Comparison of ENCODE assay signal across 20 cellular contexts in genomic region chr22:40862013-40862412, GRCh38. TPM values are rescaled to one million over a fixed set of nuclear protein-coding genes. Genes with fewer than 3 reads are reported as not detected.
DNase-seq lines count a peak whose midpoint lies in the region; ATAC-seq and TF ChIP-seq lines count a peak whose summit lies in the region.
"Had no signal": no experiment of that assay in that cellular context is flagged by ENCODE, and none has a peak within 500 bp of the region (broad histone marks: within the 10 kb centered on the region; RNA-seq: fewer than 3 reads in every experiment).

DNAJB7 (minus strand) TSS chr22:40862113; CDS start chr22:40861994, 119 bp downstream.

- H3K9me3 Mint-ChIP-seq in activated naive CD4-positive, alpha-beta T cell treated with anti-CD3 and anti-CD28 coated beads, Interleukin-2, amount 50 U/mL, for 72 hours = no peaks in the 10 kb centered on the region
- H3K9me3 Mint-ChIP-seq in activated naive CD4-positive, alpha-beta T cell treated with anti-CD3 and anti-CD28 coated beads, Interleukin-2, amount 10 ng/mL, durations not matched to agents 7 days and 5 days = no peaks in the 10 kb centered on the region
- no peaks in the 10 kb centered on the region for H3K9me3 Mint-ChIP-seq in endothelial cell (ENCODE audit: unreplicated experiment)
- H3K9me3 Mint-ChIP-seq in stimulated activated memory B cell treated with anti-CD40 and anti-IgM and Interleukin-4, amounts not matched to agents 10 μg/mL and 1 μg/mL and 100 μg/mL, for 72 hours = no peaks in the 10 kb centered on the region

- CTCF ChIA-PET in activated naive CD4-positive, alpha-beta T cell treated with anti-CD3 and anti-CD28 coated beads, Interleukin-2, amount 10 ng/mL, durations not matched to agents 7 days and 5 days (lab: Charles Lee) = no interaction called here

- H3K36me3 ChIP-seq in HUES6 (ENCODE audit: control insufficient read depth, insufficient read depth, low read length) = peaks cover 18% of the 10 kb centered on the region
- H3K36me3 ChIP-seq: SJCRH30 had no signal

- H3K4me1 ChIP-seq in HUES6 (ENCODE audit: control insufficient read depth, insufficient read depth, low read length) = no peaks in the 10 kb centered on the region

- peak within 1 kb of the TSS; percentile 2 for H3K9ac ChIP-seq in HUES6 (ENCODE audit: low read length)

- no peak for DNase-seq in activated naive CD4-positive, alpha-beta T cell treated with anti-CD3 and anti-CD28 coated beads, Interleukin-2, amount 50 U/mL, for 72 hours (ENCODE audit: low spot score in 2 of 2)
- no peak for DNase-seq in activated naive CD4-positive, alpha-beta T cell treated with anti-CD3 and anti-CD28 coated beads, Interleukin-2, amount 10 ng/mL, durations not matched to agents 7 days and 5 days
- DNase-seq in endothelial cell (ENCODE audit: low spot score) (no peak), kidney glomerular epithelial cell (lab: John Stamatoyannopoulos, UW) (no peak)
- DNase-seq: KBM-7, NCI-H1436, NCI-H2029, NCI-H2171 treated with DMSO at 0.1 percent for 48 hours, NCI-H748 treated with DMSO at 0.1 percent for 48 hours, PC-3, SJCRH30 had no signal

- no peak for TF ChIP-seq CTCF in endothelial cell (IDR thresholded peaks at IDR 0.05; ENCODE audit: unreplicated experiment)

- no peak within 1 kb of the TSS for H3K4me3 Mint-ChIP-seq in activated naive CD4-positive, alpha-beta T cell treated with anti-CD3 and anti-CD28 coated beads, Interleukin-2, amount 10 ng/mL, durations not matched to agents 7 days and 5 days
- no peak within 1 kb of the TSS for H3K4me3 Mint-ChIP-seq in endothelial cell (ENCODE audit: unreplicated experiment)
- no peak within 1 kb of the TSS for H3K4me3 Mint-ChIP-seq in stimulated activated memory B cell treated with anti-CD40 and anti-IgM and Interleukin-4, amounts not matched to agents 10 μg/mL and 1 μg/mL and 100 μg/mL, for 72 hours

- no peak for ATAC-seq in activated naive CD4-positive, alpha-beta T cell treated with anti-CD3 and anti-CD28 coated beads, Interleukin-2, amount 50 U/mL, for 72 hours
- ATAC-seq in stimulated activated memory B cell treated with anti-CD40 and anti-IgM and Interleukin-4, amounts not matched to agents 10 μg/mL and 1 μg/mL and 100 μg/mL, for 72 hours = no peak
- ATAC-seq in GM21367 (IDR thresholded peaks at IDR 0.05; ENCODE audit: unreplicated experiment) (no peak), GM21825 (IDR thresholded peaks at IDR 0.05; ENCODE audit: unreplicated experiment) (no peak)
- ATAC-seq: PC-3 had no signal

- H3K27ac Mint-ChIP-seq in activated naive CD4-positive, alpha-beta T cell treated with anti-CD3 and anti-CD28 coated beads, Interleukin-2, amount 50 U/mL, for 72 hours = peak within 1 kb of the TSS; percentile 1 to 51
- no peak within 1 kb of the TSS for H3K27ac Mint-ChIP-seq in activated naive CD4-positive, alpha-beta T cell treated with anti-CD3 and anti-CD28 coated beads, Interleukin-2, amount 10 ng/mL, durations not matched to agents 7 days and 5 days
- H3K27ac Mint-ChIP-seq in endothelial cell (ENCODE audit: unreplicated experiment) = peak within 1 kb of the TSS; percentile 6
- H3K27ac Mint-ChIP-seq in stimulated activated memory B cell treated with anti-CD40 and anti-IgM and Interleukin-4, amounts not matched to agents 10 μg/mL and 1 μg/mL and 100 μg/mL, for 72 hours = peak within 1 kb of the TSS; percentile 31

- peaks cover 30% of the 10 kb centered on the region for H3K4me1 Mint-ChIP-seq in activated naive CD4-positive, alpha-beta T cell treated with anti-CD3 and anti-CD28 coated beads, Interleukin-2, amount 10 ng/mL, durations not matched to agents 7 days and 5 days
- H3K4me1 Mint-ChIP-seq in endothelial cell (ENCODE audit: unreplicated experiment) = peaks cover 11% of the 10 kb centered on the region
- peaks cover 48% of the 10 kb centered on the region for H3K4me1 Mint-ChIP-seq in stimulated activated memory B cell treated with anti-CD40 and anti-IgM and Interleukin-4, amounts not matched to agents 10 μg/mL and 1 μg/mL and 100 μg/mL, for 72 hours

- no peaks in the 10 kb centered on the region for H3K27me3 Mint-ChIP-seq in activated naive CD4-positive, alpha-beta T cell treated with anti-CD3 and anti-CD28 coated beads, Interleukin-2, amount 10 ng/mL, durations not matched to agents 7 days and 5 days
- H3K27me3 Mint-ChIP-seq in endothelial cell (ENCODE audit: unreplicated experiment) = peaks cover 4% of the 10 kb centered on the region
- H3K27me3 Mint-ChIP-seq in stimulated activated memory B cell treated with anti-CD40 and anti-IgM and Interleukin-4, amounts not matched to agents 10 μg/mL and 1 μg/mL and 100 μg/mL, for 72 hours = no peaks in the 10 kb centered on the region

- no peaks in the 10 kb centered on the region for H3K27me3 ChIP-seq in HUES6 (ENCODE audit: control insufficient read depth, insufficient read depth, low read length)
- H3K27me3 ChIP-seq: SJCRH30 had no signal

- H3K27ac ChIP-seq in HUES6 (ENCODE audit: low read depth, low read length) = no peak within 1 kb of the TSS
- H3K27ac ChIP-seq: C4-2B, HL-60, RWPE1, SJCRH30 had no signal

- H3K9me3 ChIP-seq in HUES6 (ENCODE audit: control insufficient read depth, insufficient read depth, low read depth, low read length) = no peaks in the 10 kb centered on the region
- H3K9me3 ChIP-seq: HAP-1, SJCRH30 had no signal

- H3K4me3 ChIP-seq in HUES6 (ENCODE audit: low read depth, low read length) = no peak within 1 kb of the TSS
- H3K4me3 ChIP-seq: HAP-1, SJCRH30 had no signal

- peaks cover 7% of the 10 kb centered on the region in 2 donors for H3K36me3 Mint-ChIP-seq in activated naive CD4-positive, alpha-beta T cell treated with anti-CD3 and anti-CD28 coated beads, Interleukin-2, amount 50 U/mL, for 72 hours
- H3K36me3 Mint-ChIP-seq in activated naive CD4-positive, alpha-beta T cell treated with anti-CD3 and anti-CD28 coated beads, Interleukin-2, amount 10 ng/mL, durations not matched to agents 7 days and 5 days = peaks cover 9% of the 10 kb centered on the region
- peaks cover 7% of the 10 kb centered on the region for H3K36me3 Mint-ChIP-seq in endothelial cell (ENCODE audit: low read depth, unreplicated experiment)
- peaks cover 25% of the 10 kb centered on the region for H3K36me3 Mint-ChIP-seq in stimulated activated memory B cell treated with anti-CD40 and anti-IgM and Interleukin-4, amounts not matched to agents 10 μg/mL and 1 μg/mL and 100 μg/mL, for 72 hours

RNA-seq across cellular contexts. Expression of gene DNAJB7, which starts in this region (rescaled TPM):
- not detected for total RNA-seq in activated naive CD4-positive, alpha-beta T cell treated with anti-CD3 and anti-CD28 coated beads, Interleukin-2, amount 50 U/mL, for 72 hours
- total RNA-seq in endothelial cell (ENCODE audit: unreplicated experiment) = not detected
- total RNA-seq: NCI-H460, PC-3, SJCRH30 had no signal
